Comparison of ENCODE assay signal across 10 cellular contexts in genomic region chr13:113110852-113111315, GRCh38. TPM values are rescaled to one million over a fixed set of nuclear protein-coding genes. Genes with fewer than 3 reads are reported as not detected.
DNase-seq lines count a peak whose midpoint lies in the region; ATAC-seq and TF ChIP-seq lines count a peak whose summit lies in the region.
"Had no signal": no experiment of that assay in that cellular context is flagged by ENCODE, and none has a peak within 500 bp of the region (broad histone marks: within the 10 kb centered on the region; RNA-seq: fewer than 3 reads in every experiment).

No MANE protein-coding gene starts in this region.

- H3K36me3 Mint-ChIP-seq in glutamatergic neuron (ENCODE audit: unreplicated experiment) (no peaks in the 10 kb centered on the region), neural progenitor cell (no peaks in the 10 kb centered on the region)

- H3K9me3 ChIP-seq in neural progenitor cell (ENCODE audit: low read depth) (no peaks in the 10 kb centered on the region), aorta (ENCODE audit: control insufficient read depth, low read length) (no peaks in the 10 kb centered on the region)

- peak; percentile 17 for DNase-seq in stimulated activated CD8-positive, alpha-beta memory T cell treated with anti-CD3 and anti-CD28 coated beads, Interleukin-12 subunit alpha, Interleukin-12 subunit beta, amount 100 ng/mL, for 4 hours (ENCODE audit: low read depth)
- no peak for DNase-seq in stimulated activated CD8-positive, alpha-beta memory T cell treated with anti-CD3 and anti-CD28 coated beads, Interleukin-4, amount 100 ng/mL, for 48 hours
- DNase-seq in glutamatergic neuron: peak; percentile 14
- no peak for DNase-seq in neural progenitor cell (ENCODE audit: low spot score)
- DNase-seq in aorta: peak; percentile 24 to 73
- DNase-seq in NCI-H1048 (lab: John Stamatoyannopoulos, UW): no peak
- no peak for DNase-seq in caudate nucleus (lab: John Stamatoyannopoulos, UW)
- no peak for DNase-seq in NCI-H1092 treated with DMSO at 0.1 percent for 48 hours (lab: John Stamatoyannopoulos, UW)
- DNase-seq: NCI-H1930 had no signal

- H3K27me3 Mint-ChIP-seq in glutamatergic neuron (ENCODE audit: unreplicated experiment) (peaks cover 6% of the 10 kb centered on the region), neural progenitor cell (ENCODE audit: insufficient read depth, low read depth) (peaks cover 10% of the 10 kb centered on the region)

- H3K4me3 ChIP-seq in neural progenitor cell: no peak overlapping the region
- H3K4me3 ChIP-seq in aorta (ENCODE audit: low read length in 2 of 2): peak overlapping the region in 1 of 2 donors; percentile 21

- H3K27ac ChIP-seq in neural progenitor cell (no peak overlapping the region), aorta (ENCODE audit: low read depth in 1 of 2, low read length in 2 of 2) (no peak overlapping the region), caudate nucleus (ENCODE audit: low read depth, low read length) (no peak overlapping the region)

- 19 to 24% methylated on average over 41 to 49 of the region's 49 CpGs for WGBS in aorta, 2 donors

- no peak overlapping the region for H3K27ac Mint-ChIP-seq in glutamatergic neuron (ENCODE audit: unreplicated experiment)
- no peak overlapping the region for H3K27ac Mint-ChIP-seq in neural progenitor cell

- no peak overlapping the region for H3K4me3 Mint-ChIP-seq in glutamatergic neuron (ENCODE audit: unreplicated experiment)
- H3K4me3 Mint-ChIP-seq in neural progenitor cell: no peak overlapping the region

- no peaks in the 10 kb centered on the region for H3F3A ChIP-seq in neural progenitor cell (ENCODE audit: low read depth)

- no peaks in the 10 kb centered on the region for H3K36me3 ChIP-seq in neural progenitor cell
- no peaks in the 10 kb centered on the region for H3K36me3 ChIP-seq in aorta (ENCODE audit: control insufficient read depth in 1 of 2, insufficient read depth in 2 of 2, low read length in 1 of 2)

- H3K4me1 Mint-ChIP-seq in glutamatergic neuron (ENCODE audit: low read depth, unreplicated experiment) (no peaks in the 10 kb centered on the region), neural progenitor cell (peaks cover 3% of the 10 kb centered on the region)

- peaks cover 1% of the 10 kb centered on the region for H3K4me1 ChIP-seq in neural progenitor cell
- H3K4me1 ChIP-seq in aorta (ENCODE audit: control insufficient read depth in 1 of 2, insufficient read depth in 2 of 2, low read length in 2 of 2): no peaks in the 10 kb centered on the region

- H3K79me2 ChIP-seq in neural progenitor cell (ENCODE audit: low read depth): no peaks in the 10 kb centered on the region

- H3K27me3 ChIP-seq in neural progenitor cell (peaks cover 22% of the 10 kb centered on the region), aorta (ENCODE audit: control insufficient read depth in 1 of 2, insufficient read depth in 2 of 2, low read length in 1 of 2) (no peaks in the 10 kb centered on the region)

- peak; percentile 49 for ATAC-seq in aorta (ENCODE audit: low FRiP score)

- H3K9ac ChIP-seq in neural progenitor cell: no peak overlapping the region

- TF ChIP-seq CTCF in glutamatergic neuron (IDR thresholded peaks at IDR 0.05; ENCODE audit: partially characterized antibody, unreplicated experiment): no peak
- TF ChIP-seq CTCF in neural progenitor cell (IDR thresholded peaks at IDR 0.05): no peak

- no peak overlapping the region for H2AFZ ChIP-seq in neural progenitor cell (replicated peaks)

- H3K9me3 Mint-ChIP-seq in glutamatergic neuron (ENCODE audit: unreplicated experiment) (peaks cover 3% of the 10 kb centered on the region), neural progenitor cell (peaks cover 4% of the 10 kb centered on the region)

- intact Hi-C loops in aorta (cut with DNase I): no loop called here

- no peaks in the 10 kb centered on the region for H4K20me1 ChIP-seq in neural progenitor cell (ENCODE audit: low read depth)

- H3K4me2 ChIP-seq in neural progenitor cell: peak overlapping the region; percentile 22

RNA-seq across cellular contexts. Expression of gene F7, which starts 5.3 kb away (rescaled TPM):
- total RNA-seq in glutamatergic neuron (ENCODE audit: unreplicated experiment): not detected
- 0.50 TPM in 1 of 2 replicates, not detected in the other for total RNA-seq in neural progenitor cell (ENCODE audit: low replicate concordance)
- under 1 TPM in 1 of 2 donors, not detected in 1; 0.69 TPM for total RNA-seq in aorta
- under 1 TPM in 1 of 2 donors, not detected in 1; 0.08 TPM for polyA plus RNA-seq in aorta

RNA-seq across cellular contexts. Expression of gene F10, which starts 11.7 kb away (rescaled TPM):
- total RNA-seq in glutamatergic neuron (ENCODE audit: unreplicated experiment): 0.74 TPM
- 2.0 and 6.8 TPM in 2 replicates for total RNA-seq in neural progenitor cell (ENCODE audit: low replicate concordance)
- 10 to 100 TPM in 1 of 2 donors, 1 to 10 TPM in 1; 6.5 to 38.4 TPM for total RNA-seq in aorta
- 10 to 100 TPM in 1 of 2 donors, 1 to 10 TPM in 1; 9.3 to 18.2 TPM for polyA plus RNA-seq in aorta
- total RNA-seq: activated CD8-positive, alpha-beta memory T cell treated with anti-CD3 and anti-CD28 coated beads for 36 hours had no signal

RNA-seq across cellular contexts. Expression of gene PROZ, which starts 47.6 kb away (rescaled TPM):
- not detected for total RNA-seq in glutamatergic neuron (ENCODE audit: unreplicated experiment)
- total RNA-seq in neural progenitor cell (ENCODE audit: low replicate concordance): not detected in 2 replicates
- total RNA-seq in aorta: not detected
- not detected for polyA plus RNA-seq in aorta
- total RNA-seq: activated CD8-positive, alpha-beta memory T cell treated with anti-CD3 and anti-CD28 coated beads for 36 hours had no signal

Comparison
In these comparisons a context has a peak if more than half of its experiments do, and no peak if none do; other contexts are left out.
1. DNase-seq: peak in stimulated activated CD8-positive, alpha-beta memory T cell treated with anti-CD3 and anti-CD28 coated beads, Interleukin-12 subunit alpha, Interleukin-12 subunit beta, amount 100 ng/mL, for 4 hours (single experiment), glutamatergic neuron (single experiment) and aorta (2 of 2); none in stimulated activated CD8-positive, alpha-beta memory T cell treated with anti-CD3 and anti-CD28 coated beads, Interleukin-4, amount 100 ng/mL, for 48 hours (single experiment), neural progenitor cell (single experiment), NCI-H1048 (single experiment), caudate nucleus (0 of 61) and NCI-H1092 treated with DMSO at 0.1 percent for 48 hours (single experiment).